In genomic region chr14:99668307-99668997, GRCh38 we compare ENCODE assay signal across 25 cellular contexts. TPM values are rescaled to one million over a fixed set of nuclear protein-coding genes. Genes with fewer than 3 reads are reported as not detected.
"Had no signal": no experiment of that assay in that cellular context is flagged by ENCODE, and none has a peak within 500 bp of the region (broad histone marks: within the 10 kb centered on the region; RNA-seq: fewer than 3 reads in every experiment).

No MANE protein-coding gene starts in this region.

- H3K4me3 ChIP-seq: MG63, SJSA1 had no signal

- ATAC-seq: activated T-helper 17 cell treated with anti-CD3 and anti-CD28 coated beads, Interleukin-2, amount 50 U/mL, for 72 hours; PC-3; SK-N-SH treated with all-trans-retinoic acid at 6 μM for 48 hours had no signal

- H3K36me3 ChIP-seq: brain microvascular endothelial cell, MG63, SJSA1 had no signal

- H3K36me3 Mint-ChIP-seq: activated CD4-positive, alpha-beta memory T cell treated with anti-CD3 and anti-CD28 coated beads for 36 hours; activated naive CD8-positive, alpha-beta T cell treated with anti-CD3 and anti-CD28 coated beads for 36 hours had no signal

- H3K27me3 ChIP-seq: brain microvascular endothelial cell, MG63, SJSA1 had no signal

- H3K27ac ChIP-seq: brain microvascular endothelial cell, SJSA1 had no signal

- H3K9me3 Mint-ChIP-seq: activated CD4-positive, alpha-beta memory T cell treated with anti-CD3 and anti-CD28 coated beads for 36 hours; activated CD4-positive, alpha-beta T cell treated with anti-CD3 and anti-CD28 coated beads, Interleukin-2, amount 10 ng/mL, durations not matched to agents 7 days and 5 days; activated naive CD4-positive, alpha-beta T cell treated with anti-CD3 and anti-CD28 coated beads for 36 hours; activated naive CD8-positive, alpha-beta T cell treated with anti-CD3 and anti-CD28 coated beads for 36 hours; activated T-helper 17 cell treated with anti-CD3 and anti-CD28 coated beads, Interleukin-2, amount 50 U/mL, for 72 hours had no signal

- H3K9me3 ChIP-seq: MG63, SJSA1 had no signal

- H3K4me1 Mint-ChIP-seq: activated naive CD8-positive, alpha-beta T cell treated with anti-CD3 and anti-CD28 coated beads for 36 hours had no signal

- H3K27ac Mint-ChIP-seq: activated CD4-positive, alpha-beta memory T cell treated with anti-CD3 and anti-CD28 coated beads for 36 hours; activated CD4-positive, alpha-beta T cell treated with anti-CD3 and anti-CD28 coated beads, Interleukin-2, amount 10 ng/mL, durations not matched to agents 7 days and 5 days; activated naive CD4-positive, alpha-beta T cell treated with anti-CD3 and anti-CD28 coated beads for 36 hours; activated naive CD8-positive, alpha-beta T cell treated with anti-CD3 and anti-CD28 coated beads for 36 hours; activated T-helper 17 cell treated with anti-CD3 and anti-CD28 coated beads, Interleukin-2, amount 50 U/mL, for 72 hours had no signal

- DNase-seq: activated CD4-positive, alpha-beta memory T cell treated with anti-CD3 and anti-CD28 coated beads for 36 hours; activated CD4-positive, alpha-beta T cell treated with anti-CD3 and anti-CD28 coated beads, Interleukin-2, amount 10 ng/mL, durations not matched to agents 7 days and 5 days; activated CD4-positive, CD25-positive, alpha-beta regulatory T cell; activated CD8-positive, alpha-beta memory T cell treated with anti-CD3 and anti-CD28 coated beads for 24 hours; activated gamma-delta T cell; activated naive CD4-positive, alpha-beta T cell treated with anti-CD3 and anti-CD28 coated beads for 36 hours; activated naive CD8-positive, alpha-beta T cell treated with anti-CD3 and anti-CD28 coated beads for 36 hours; activated T-cell treated with anti-CD3 and anti-CD28 coated beads, Interleukin-2, amount 50 U/mL, for 48 hours; brain microvascular endothelial cell; MG63; NCI-H1092 treated with DMSO at 0.1 percent for 48 hours; NCI-H1417 treated with DMSO at 0.1 percent for 48 hours; NCI-H1694; NCI-H2029; NCI-H2107; NCI-H2171 treated with DMSO at 0.1 percent for 48 hours; NCI-H510A treated with DMSO at 0.1 percent for 48 hours; NCI-H69; PC-3; SHP77; SW 1271 had no signal

- H3K4me3 Mint-ChIP-seq: activated CD4-positive, alpha-beta memory T cell treated with anti-CD3 and anti-CD28 coated beads for 36 hours; activated CD4-positive, alpha-beta T cell treated with anti-CD3 and anti-CD28 coated beads, Interleukin-2, amount 10 ng/mL, durations not matched to agents 7 days and 5 days; activated naive CD4-positive, alpha-beta T cell treated with anti-CD3 and anti-CD28 coated beads for 36 hours; activated naive CD8-positive, alpha-beta T cell treated with anti-CD3 and anti-CD28 coated beads for 36 hours; activated T-helper 17 cell treated with anti-CD3 and anti-CD28 coated beads, Interleukin-2, amount 50 U/mL, for 72 hours had no signal

RNA-seq across cellular contexts. Expression of gene CYP46A1, which starts 15.6 kb away (rescaled TPM):
- total RNA-seq: T-helper 1 cell treated with Interleukin-12 subunit alpha and Interleukin-12 subunit beta and Interleukin-4 antibody, amounts not matched to agents 30 ng/mL and 1 ng/mL, for 36 hours had no signal
